Comparison of ENCODE assay signal across 25 cellular contexts in genomic region chr6:98633886-98634285, GRCh38.
DNase-seq lines count a peak whose midpoint lies in the region; ATAC-seq and TF ChIP-seq lines count a peak whose summit lies in the region.
"Had no signal": no experiment of that assay in that cellular context is flagged by ENCODE, and none has a peak within 500 bp of the region (broad histone marks: within the 10 kb centered on the region; RNA-seq: fewer than 3 reads in every experiment).

No MANE protein-coding gene starts in this region.

- H3K27ac ChIP-seq in mammary epithelial cell (ENCODE audit: insufficient read depth, low read depth, low read length) (no peak overlapping the region), neuronal stem cell (replicated peaks; ENCODE audit: low read length) (no peak overlapping the region)
- H3K27ac ChIP-seq: brain microvascular endothelial cell, spleen, thoracic aorta, uterus had no signal

- H3K23ac ChIP-seq in neuronal stem cell (ENCODE audit: low read depth, low read length, poor library complexity) = no peak overlapping the region

- no peak overlapping the region for H2BK12ac ChIP-seq in neuronal stem cell (ENCODE audit: low read length)

- H3K36me3 ChIP-seq in mammary epithelial cell (ENCODE audit: insufficient read depth, low read length) (no peaks in the 10 kb centered on the region), neuronal stem cell (replicated peaks in 1 of 2; ENCODE audit: control insufficient read depth in 2 of 2, insufficient read depth in 2 of 2, low read length in 2 of 2) (no peaks in the 10 kb centered on the region)
- H3K36me3 ChIP-seq: BE2C, brain microvascular endothelial cell, spleen, thoracic aorta, uterus had no signal

- no peaks in the 10 kb centered on the region for H3K79me1 ChIP-seq in neuronal stem cell (ENCODE audit: low read depth, low read length)

- no peak overlapping the region for H3K14ac ChIP-seq in neuronal stem cell (ENCODE audit: low read length)

- no peak for TF ChIP-seq CTCF in mammary epithelial cell (conservative IDR thresholded peaks at IDR 0.05 in 1 of 2, IDR thresholded peaks at IDR 0.05 in 1 of 2; ENCODE audit: extremely low read depth in 1 of 2, insufficient read depth in 1 of 2, low read depth in 1 of 2, low read length in 2 of 2)

- no peak overlapping the region for H4K91ac ChIP-seq in neuronal stem cell (ENCODE audit: low read depth, low read length, poor library complexity)

- H3K4me1 ChIP-seq in mammary epithelial cell (ENCODE audit: insufficient read depth, low read length) = peaks cover 3% of the 10 kb centered on the region
- peaks cover 25 to 54% of the 10 kb centered on the region in 2 donors for H3K4me1 ChIP-seq in neuronal stem cell (ENCODE audit: control insufficient read depth in 2 of 2, insufficient read depth in 1 of 2, low read depth in 1 of 2, low read length in 2 of 2)
- H3K4me1 ChIP-seq: BE2C, spleen, uterus had no signal

- no peak overlapping the region for H3K4ac ChIP-seq in neuronal stem cell (ENCODE audit: low read length)

- no peak overlapping the region for H4K8ac ChIP-seq in neuronal stem cell (ENCODE audit: low read depth, low read length)

- no peak for ATAC-seq in GM18867 (IDR thresholded peaks at IDR 0.05; ENCODE audit: unreplicated experiment)
- no peak for ATAC-seq in GM19467 (IDR thresholded peaks at IDR 0.05; ENCODE audit: unreplicated experiment)
- ATAC-seq: activated naive CD8-positive, alpha-beta T cell treated with anti-CD3 and anti-CD28 coated beads, Interleukin-2, amount 50 U/mL, for 24 hours; HCT116; right cardiac atrium had no signal

- H2AK5ac ChIP-seq in neuronal stem cell (ENCODE audit: low read depth, low read length) = no peak overlapping the region

- no peak overlapping the region for H2BK5ac ChIP-seq in neuronal stem cell (ENCODE audit: low read length)

- dilution Hi-C loops in mammary epithelial cell (cut with HindIII; ENCODE audit: low sequenced_read_pairs) = no loop called here

- no peak overlapping the region for H3K4me3 ChIP-seq in mammary epithelial cell (replicated peaks in 1 of 3; ENCODE audit: insufficient read depth in 1 of 3, low read depth in 2 of 3, low read length in 3 of 3)
- no peak overlapping the region for H3K4me3 ChIP-seq in neuronal stem cell (ENCODE audit: low read length in 2 of 2)
- H3K4me3 ChIP-seq: spleen, thoracic aorta, uterus had no signal

- DNase-seq in Daoy (ENCODE audit: low read depth) (peak; percentile 61), LHCN-M2 (ENCODE audit: low read depth) (peak; percentile 13), mammary epithelial cell (peak; percentile 67), neuronal stem cell (ENCODE audit: low spot score) (no peak), NCI-H524 treated with DMSO at 0.1 percent for 48 hours (lab: John Stamatoyannopoulos, UW) (no peak)
- DNase-seq: activated CD4-positive, alpha-beta T cell treated with anti-CD3 and anti-CD28 coated beads, Interleukin-2, amount 50 U/mL, for 48 hours; activated CD4-positive, CD25-positive, alpha-beta regulatory T cell treated with anti-CD3 and anti-CD28 coated beads, Interleukin-2, amount 50 U/mL, for 72 hours; activated naive CD4-positive, alpha-beta T cell; activated naive CD8-positive, alpha-beta T cell treated with anti-CD3 and anti-CD28 coated beads, Interleukin-2, amount 50 U/mL, for 24 hours; BE2C; brain microvascular endothelial cell; CD8-positive, alpha-beta memory T cell; NCI-H1930; NCI-H226; NCI-H748 treated with DMSO at 0.1 percent for 48 hours; nephron progenitor cell; right cardiac atrium; SHP77 treated with DMSO at 0.1 percent for 48 hours; spleen; stimulated activated CD8-positive, alpha-beta memory T cell treated with anti-CD3 and anti-CD28 coated beads, Interleukin-4, amount 100 ng/mL, for 48 hours; uterus had no signal

- BruUV-seq in mammary epithelial cell (replicated peaks; lab: Mats Ljungman, UMichigan) = no TSS peak

- no peaks in the 10 kb centered on the region for H4K20me1 ChIP-seq in mammary epithelial cell (ENCODE audit: insufficient read depth, low read length)

- no peak overlapping the region for H2AFZ ChIP-seq in mammary epithelial cell (ENCODE audit: low read depth, low read length)
- H2AFZ ChIP-seq in neuronal stem cell (ENCODE audit: low read length) = peak overlapping the region; percentile 38

- no peak overlapping the region for H3K18ac ChIP-seq in neuronal stem cell (ENCODE audit: low read length)

- intact Hi-C loops in mammary epithelial cell (cut with micrococcal nuclease) = no loop called here

- H3K27me3 ChIP-seq in mammary epithelial cell (ENCODE audit: insufficient read depth, low read length) = peaks cover 2% of the 10 kb centered on the region
- no peaks in the 10 kb centered on the region for H3K27me3 ChIP-seq in neuronal stem cell (ENCODE audit: control insufficient read depth in 3 of 3, insufficient read depth in 3 of 3, low read depth in 1 of 3, low read length in 3 of 3)
- H3K27me3 ChIP-seq: BE2C, brain microvascular endothelial cell, uterus had no signal

- H3K9me3 ChIP-seq in mammary epithelial cell (replicated peaks; ENCODE audit: insufficient read depth, low read length) = no peaks in the 10 kb centered on the region
- H3K9me3 ChIP-seq in neuronal stem cell (replicated peaks in 1 of 2; ENCODE audit: control insufficient read depth in 2 of 2, insufficient read depth in 1 of 2, low read depth in 1 of 2, low read length in 2 of 2) = no peaks in the 10 kb centered on the region
- H3K9me3 ChIP-seq: BE2C, spleen, thoracic aorta, uterus had no signal

- in situ Hi-C loops in mammary epithelial cell (cut with MboI; ENCODE audit: low sequenced_read_pairs in 2 of 2) = no loop called here

- H2BK120ac ChIP-seq in neuronal stem cell (ENCODE audit: low read depth, low read length) = no peak overlapping the region

- no peak overlapping the region for H3K4me2 ChIP-seq in mammary epithelial cell (ENCODE audit: insufficient read depth, low read depth, low read length)
- H3K4me2 ChIP-seq in neuronal stem cell (ENCODE audit: insufficient read depth, low read length, poor library complexity, severe bottlenecking) = no peak overlapping the region

- H3K9ac ChIP-seq in mammary epithelial cell (ENCODE audit: insufficient read depth, low read length) (no peak overlapping the region), neuronal stem cell (ENCODE audit: low read depth, low read length, poor library complexity) (no peak overlapping the region)

- H2BK15ac ChIP-seq in neuronal stem cell (ENCODE audit: low read length) = no peak overlapping the region

- CTCF ChIA-PET in mammary epithelial cell (lab: Charles Lee; ENCODE audit: low non-redundant PET) = no interaction called here

- no peaks in the 10 kb centered on the region for H3K79me2 ChIP-seq in mammary epithelial cell (ENCODE audit: insufficient read depth, low read length)

Comparison
In these comparisons a context has a peak if more than half of its experiments do, and no peak if none do; other contexts are left out.
1. DNase-seq: peak in Daoy (single experiment), LHCN-M2 (single experiment) and mammary epithelial cell (single experiment); none in neuronal stem cell (single experiment) and NCI-H524 treated with DMSO at 0.1 percent for 48 hours (single experiment).